Comparison of ENCODE assay signal across 21 cellular contexts in genomic region chr15:75831806-75832102, GRCh38.
"Had no signal": no experiment of that assay in that cellular context is flagged by ENCODE, and none has a peak within 500 bp of the region (broad histone marks: within the 10 kb centered on the region; RNA-seq: fewer than 3 reads in every experiment).

No MANE protein-coding gene starts in this region.

- ATAC-seq: activated CD4-positive, alpha-beta T cell treated with anti-CD3 and anti-CD28 coated beads for 36 hours; activated CD8-positive, alpha-beta memory T cell treated with anti-CD3 and anti-CD28 coated beads, Interleukin-2, amount 10 ng/mL, durations not matched to agents 7 days and 5 days; body of pancreas; stimulated activated naive B cell treated with anti-CD40 and anti-IgM and Interleukin-4, amounts not matched to agents 10 μg/mL and 1 μg/mL and 100 μg/mL, for 72 hours had no signal

- FAIRE-seq: colon had no signal

- DNase-seq: activated CD4-positive, alpha-beta memory T cell treated with anti-CD3 and anti-CD28 coated beads, Interleukin-2, amount 10 ng/mL, durations not matched to agents 7 days and 5 days; activated CD4-positive, alpha-beta T cell treated with anti-CD3 and anti-CD28 coated beads for 36 hours; activated CD8-positive, alpha-beta memory T cell treated with anti-CD3 and anti-CD28 coated beads, Interleukin-2, amount 10 ng/mL, durations not matched to agents 7 days and 5 days; activated naive CD4-positive, alpha-beta T cell treated with Interleukin-2 at 50 U/mL for 16 hours; activated naive CD8-positive, alpha-beta T cell treated with anti-CD3 and anti-CD28 coated beads, Interleukin-2, amount 10 ng/mL, durations not matched to agents 7 days and 5 days; amygdala; body of pancreas; central memory CD4-positive, alpha-beta T cell; foreskin melanocyte; head of caudate nucleus; left ventricle myocardium inferior; naive B cell; sigmoid colon; stimulated activated CD4-positive, alpha-beta T cell treated with anti-CD3 and anti-CD28 coated beads, Interleukin-4, amount 100 ng/mL, for 4 hours; stimulated activated naive B cell treated with anti-CD40 and anti-IgM and Interleukin-4, amounts not matched to agents 10 μg/mL and 1 μg/mL and 100 μg/mL, for 72 hours; T-helper 2 cell had no signal

- H3K27ac ChIP-seq: body of pancreas, left ventricle myocardium inferior, neutrophil, sigmoid colon, thoracic aorta had no signal

- H3K9me3 ChIP-seq: body of pancreas, left ventricle myocardium inferior, neutrophil, sigmoid colon, thoracic aorta had no signal

- H3K27ac Mint-ChIP-seq: activated CD4-positive, alpha-beta memory T cell treated with anti-CD3 and anti-CD28 coated beads, Interleukin-2, amount 10 ng/mL, durations not matched to agents 7 days and 5 days; activated CD4-positive, alpha-beta T cell treated with anti-CD3 and anti-CD28 coated beads for 36 hours; activated CD8-positive, alpha-beta memory T cell treated with anti-CD3 and anti-CD28 coated beads, Interleukin-2, amount 10 ng/mL, durations not matched to agents 7 days and 5 days; activated naive CD8-positive, alpha-beta T cell treated with anti-CD3 and anti-CD28 coated beads, Interleukin-2, amount 10 ng/mL, durations not matched to agents 7 days and 5 days; activated T-helper 2 cell treated with anti-CD3 and anti-CD28 coated beads, Interferon-gamma antibody, Interleukin-2, Interleukin-4, amounts not matched to agents 10 μg/mL and 5 μg/mL and 100 μg/mL, durations not matched to agents 14 hours and 24 hours and 36 hours; stimulated activated naive B cell treated with anti-CD40 and anti-IgM and Interleukin-4, amounts not matched to agents 10 μg/mL and 1 μg/mL and 100 μg/mL, for 72 hours; WTC11 had no signal

- H3K27me3 ChIP-seq: body of pancreas, neutrophil had no signal

- H3K9me3 Mint-ChIP-seq: activated CD4-positive, alpha-beta memory T cell treated with anti-CD3 and anti-CD28 coated beads, Interleukin-2, amount 10 ng/mL, durations not matched to agents 7 days and 5 days; activated naive CD8-positive, alpha-beta T cell treated with anti-CD3 and anti-CD28 coated beads, Interleukin-2, amount 10 ng/mL, durations not matched to agents 7 days and 5 days; activated T-helper 2 cell treated with anti-CD3 and anti-CD28 coated beads, Interferon-gamma antibody, Interleukin-2, Interleukin-4, amounts not matched to agents 10 μg/mL and 5 μg/mL and 100 μg/mL, durations not matched to agents 14 hours and 24 hours and 36 hours; naive B cell; stimulated activated naive B cell treated with anti-CD40 and anti-IgM and Interleukin-4, amounts not matched to agents 10 μg/mL and 1 μg/mL and 100 μg/mL, for 72 hours; WTC11 had no signal

- H3K4me1 Mint-ChIP-seq: activated CD4-positive, alpha-beta T cell treated with anti-CD3 and anti-CD28 coated beads for 36 hours; naive B cell; stimulated activated naive B cell treated with anti-CD40 and anti-IgM and Interleukin-4, amounts not matched to agents 10 μg/mL and 1 μg/mL and 100 μg/mL, for 72 hours had no signal

- H3K36me3 ChIP-seq: left ventricle myocardium inferior, neutrophil, sigmoid colon, thoracic aorta had no signal

- H3K4me3 Mint-ChIP-seq: activated CD4-positive, alpha-beta memory T cell treated with anti-CD3 and anti-CD28 coated beads, Interleukin-2, amount 10 ng/mL, durations not matched to agents 7 days and 5 days; activated CD4-positive, alpha-beta T cell treated with anti-CD3 and anti-CD28 coated beads for 36 hours; activated CD8-positive, alpha-beta memory T cell treated with anti-CD3 and anti-CD28 coated beads, Interleukin-2, amount 10 ng/mL, durations not matched to agents 7 days and 5 days; activated naive CD8-positive, alpha-beta T cell treated with anti-CD3 and anti-CD28 coated beads, Interleukin-2, amount 10 ng/mL, durations not matched to agents 7 days and 5 days; naive B cell; stimulated activated naive B cell treated with anti-CD40 and anti-IgM and Interleukin-4, amounts not matched to agents 10 μg/mL and 1 μg/mL and 100 μg/mL, for 72 hours; WTC11 had no signal

- H3K36me3 Mint-ChIP-seq: activated CD8-positive, alpha-beta memory T cell treated with anti-CD3 and anti-CD28 coated beads, Interleukin-2, amount 10 ng/mL, durations not matched to agents 7 days and 5 days; naive B cell; WTC11 had no signal

- H3K4me1 ChIP-seq: body of pancreas, sigmoid colon had no signal

- H3K4me3 ChIP-seq: body of pancreas, left ventricle myocardium inferior, sigmoid colon, thoracic aorta had no signal
